In genomic region chr2:87488021-87488420, GRCh38 we compare ENCODE assay signal across 8 cellular contexts.
DNase-seq lines count a peak whose midpoint lies in the region; ATAC-seq, FAIRE-seq and TF ChIP-seq lines count a peak whose summit lies in the region.
"Not testable (repeated sequence)": the region's sequence is repeated elsewhere in the genome, so short reads cannot be mapped to it uniquely, and the experiment has no call there.

No MANE protein-coding gene starts in this region.

- H3K36me3 Mint-ChIP-seq in CD4-positive, CD25-positive, alpha-beta regulatory T cell; activated T-cell treated with anti-CD3 and anti-CD28 coated beads, Interleukin-2, amount 50 U/mL, for 4 hours (ENCODE audit: insufficient read depth); activated naive CD8-positive, alpha-beta T cell: not testable (repeated sequence)
- peaks cover 18% of the 10 kb centered on the region for H3K36me3 Mint-ChIP-seq in activated CD4-positive, alpha-beta T cell treated with anti-CD3 and anti-CD28 coated beads, Interleukin-2, amount 10 ng/mL, durations not matched to agents 24 days and 14 days (ENCODE audit: low read depth)
- peaks cover 24% of the 10 kb centered on the region for H3K36me3 Mint-ChIP-seq in activated T-helper 2 cell treated with anti-CD3 and anti-CD28 coated beads, Interferon-gamma antibody, Interleukin-2, Interleukin-4, amounts not matched to agents 10 μg/mL and 5 μg/mL and 100 μg/mL, durations not matched to agents 14 hours and 24 hours and 36 hours (ENCODE audit: low read depth)
- H3K36me3 Mint-ChIP-seq in stimulated activated naive CD8-positive, alpha-beta T cell treated with anti-CD3 and anti-CD28 coated beads, Interleukin-15, Interleukin-2, amounts not matched to agents 100 ng/mL and 50 ng/mL, for 24 hours (ENCODE audit: low read depth): peaks cover 19% of the 10 kb centered on the region

- peaks cover 0 to 41% (median 13%) of the 10 kb centered on the region in 4 donors for H3K4me1 Mint-ChIP-seq in CD4-positive, CD25-positive, alpha-beta regulatory T cell
- H3K4me1 Mint-ChIP-seq in activated CD4-positive, alpha-beta T cell treated with anti-CD3 and anti-CD28 coated beads, Interleukin-2, amount 10 ng/mL, durations not matched to agents 24 days and 14 days: peaks cover 16% of the 10 kb centered on the region
- peaks cover 37% of the 10 kb centered on the region for H3K4me1 Mint-ChIP-seq in activated T-cell treated with anti-CD3 and anti-CD28 coated beads, Interleukin-2, amount 50 U/mL, for 4 hours (ENCODE audit: low read depth)
- peaks cover 20% of the 10 kb centered on the region for H3K4me1 Mint-ChIP-seq in activated T-helper 2 cell treated with anti-CD3 and anti-CD28 coated beads, Interferon-gamma antibody, Interleukin-2, Interleukin-4, amounts not matched to agents 10 μg/mL and 5 μg/mL and 100 μg/mL, durations not matched to agents 14 hours and 24 hours and 36 hours (ENCODE audit: low read depth)
- peaks cover 23% of the 10 kb centered on the region for H3K4me1 Mint-ChIP-seq in activated naive CD8-positive, alpha-beta T cell (ENCODE audit: low read depth)
- peaks cover 53% of the 10 kb centered on the region for H3K4me1 Mint-ChIP-seq in stimulated activated naive CD8-positive, alpha-beta T cell treated with anti-CD3 and anti-CD28 coated beads, Interleukin-15, Interleukin-2, amounts not matched to agents 100 ng/mL and 50 ng/mL, for 24 hours (ENCODE audit: low read depth)

- POLR2A ChIA-PET in HepG2 (lab: Yijun Ruan, JAX): not testable (repeated sequence)

- not testable (repeated sequence) for H3K4me3 Mint-ChIP-seq in CD4-positive, CD25-positive, alpha-beta regulatory T cell; activated naive CD8-positive, alpha-beta T cell; stimulated activated naive CD8-positive, alpha-beta T cell treated with anti-CD3 and anti-CD28 coated beads, Interleukin-15, Interleukin-2, amounts not matched to agents 100 ng/mL and 50 ng/mL, for 24 hours
- peak overlapping the region; percentile 50 for H3K4me3 Mint-ChIP-seq in activated CD4-positive, alpha-beta T cell treated with anti-CD3 and anti-CD28 coated beads, Interleukin-2, amount 10 ng/mL, durations not matched to agents 24 days and 14 days
- peak overlapping the region; percentile 11 for H3K4me3 Mint-ChIP-seq in activated T-cell treated with anti-CD3 and anti-CD28 coated beads, Interleukin-2, amount 50 U/mL, for 4 hours
- H3K4me3 Mint-ChIP-seq in activated T-helper 2 cell treated with anti-CD3 and anti-CD28 coated beads, Interferon-gamma antibody, Interleukin-2, Interleukin-4, amounts not matched to agents 10 μg/mL and 5 μg/mL and 100 μg/mL, durations not matched to agents 14 hours and 24 hours and 36 hours (ENCODE audit: low read depth): peak overlapping the region; percentile 21

- not testable (repeated sequence) for H3K27me3 ChIP-seq in CD4-positive, CD25-positive, alpha-beta regulatory T cell (ENCODE audit: control insufficient read depth, insufficient read depth, low read length); KMS-11 (ENCODE audit: insufficient read depth, low read depth); HepG2 (ENCODE audit: control insufficient read depth in 1 of 2, insufficient read depth in 2 of 2, low read length in 2 of 2)

- H3K36me3 ChIP-seq in CD4-positive, CD25-positive, alpha-beta regulatory T cell (ENCODE audit: control insufficient read depth, insufficient read depth, low read length); KMS-11 (ENCODE audit: insufficient read depth); HepG2 (replicated peaks in 1 of 2; ENCODE audit: control insufficient read depth in 1 of 2, insufficient read depth in 2 of 2, low read length in 2 of 2): not testable (repeated sequence)

- H3K9me3 ChIP-seq in CD4-positive, CD25-positive, alpha-beta regulatory T cell (ENCODE audit: control insufficient read depth in 2 of 2, low read length in 2 of 2); HepG2 (ENCODE audit: low read length): not testable (repeated sequence)

- TF ChIP-seq RAD21 in HepG2 (CRISPR knock-in tag; IDR thresholded peaks at IDR 0.05): not testable (repeated sequence)

- in situ Hi-C loops in HepG2 (cut with HindIII; ENCODE audit: extremely low pct_ligation_motif_present, low pct_unique_long_range_greater_than_20kb): not testable (repeated sequence)

- not testable (repeated sequence) for TF ChIP-seq CTCF in KMS-11 (conservative IDR thresholded peaks at IDR 0.05; ENCODE audit: low read depth, low read length); HepG2 (CRISPR knock-in tag; IDR thresholded peaks at IDR 0.05)

- H3K9me3 Mint-ChIP-seq in CD4-positive, CD25-positive, alpha-beta regulatory T cell; activated CD4-positive, alpha-beta T cell treated with anti-CD3 and anti-CD28 coated beads, Interleukin-2, amount 10 ng/mL, durations not matched to agents 24 days and 14 days; activated T-cell treated with anti-CD3 and anti-CD28 coated beads, Interleukin-2, amount 50 U/mL, for 4 hours; activated T-helper 2 cell treated with anti-CD3 and anti-CD28 coated beads, Interferon-gamma antibody, Interleukin-2, Interleukin-4, amounts not matched to agents 10 μg/mL and 5 μg/mL and 100 μg/mL, durations not matched to agents 14 hours and 24 hours and 36 hours; activated naive CD8-positive, alpha-beta T cell (ENCODE audit: low read depth); stimulated activated naive CD8-positive, alpha-beta T cell treated with anti-CD3 and anti-CD28 coated beads, Interleukin-15, Interleukin-2, amounts not matched to agents 100 ng/mL and 50 ng/mL, for 24 hours: not testable (repeated sequence)

- H3K9ac ChIP-seq in KMS-11; HepG2 (ENCODE audit: insufficient read depth, low read depth, low read length): not testable (repeated sequence)

- intact Hi-C loops in activated CD4-positive, alpha-beta T cell treated with anti-CD3 and anti-CD28 coated beads, Interleukin-2, amount 10 ng/mL, durations not matched to agents 24 days and 14 days (cut with micrococcal nuclease); activated T-helper 2 cell treated with anti-CD3 and anti-CD28 coated beads, Interferon-gamma antibody, Interleukin-2, Interleukin-4, amounts not matched to agents 10 μg/mL and 5 μg/mL and 100 μg/mL, durations not matched to agents 14 hours and 24 hours and 36 hours (cut with micrococcal nuclease); HepG2 (cut with micrococcal nuclease; ENCODE audit: unreplicated experiment): not testable (repeated sequence)

- TF ChIP-seq POLR2A in HepG2 (IDR thresholded peaks at IDR 0.05; ENCODE audit: insufficient read depth in 1 of 2, low read depth in 2 of 2, low read length in 2 of 2): not testable (repeated sequence)

- 96% methylated on average over 1 of the region's 1 CpG for WGBS in HepG2 (ENCODE audit: low lambda C conversion rate)

- not testable (repeated sequence) for DNase-seq in CD4-positive, CD25-positive, alpha-beta regulatory T cell; activated CD4-positive, alpha-beta T cell treated with anti-CD3 and anti-CD28 coated beads, Interleukin-2, amount 10 ng/mL, durations not matched to agents 24 days and 14 days; activated T-cell treated with anti-CD3 and anti-CD28 coated beads, Interleukin-2, amount 50 U/mL, for 4 hours; activated T-helper 2 cell treated with anti-CD3 and anti-CD28 coated beads, Interferon-gamma antibody, Interleukin-2, Interleukin-4, amounts not matched to agents 10 μg/mL and 5 μg/mL and 100 μg/mL, durations not matched to agents 14 hours and 24 hours and 36 hours (ENCODE audit: low spot score); HepG2 (ENCODE audit: low spot score)

- BruUV-seq in HepG2 (replicated peaks; lab: Mats Ljungman, UMichigan): not testable (repeated sequence)

- peak overlapping the region; percentile 46; the same call in 1 of the 2 replicates for H3K4me2 ChIP-seq in KMS-11
- H3K4me2 ChIP-seq in HepG2 (ENCODE audit: low read depth, low read length): not testable (repeated sequence)

- not testable (repeated sequence) for H2AFZ ChIP-seq in KMS-11 (ENCODE audit: low read depth); HepG2 (ENCODE audit: low read length)

- peaks cover 22% of the 10 kb centered on the region for H3K4me1 ChIP-seq in CD4-positive, CD25-positive, alpha-beta regulatory T cell (ENCODE audit: control insufficient read depth, insufficient read depth, low read length, poor library complexity, severe bottlenecking)
- H3K4me1 ChIP-seq in KMS-11 (ENCODE audit: low read depth, poor library complexity, severe bottlenecking) (peaks cover 40% of the 10 kb centered on the region), HepG2 (ENCODE audit: insufficient read depth, low read length) (peaks cover 24% of the 10 kb centered on the region)

- ATAC-seq in CD4-positive, CD25-positive, alpha-beta regulatory T cell (ENCODE audit: low read depth in 2 of 2); activated T-cell treated with anti-CD3 and anti-CD28 coated beads, Interleukin-2, amount 50 U/mL, for 4 hours; HepG2: not testable (repeated sequence)

- H3K27ac ChIP-seq in CD4-positive, CD25-positive, alpha-beta regulatory T cell (ENCODE audit: insufficient read depth, low read length, poor library complexity, severe bottlenecking): peak overlapping the region; percentile 41
- H3K27ac ChIP-seq in KMS-11: peak overlapping the region; percentile 9; the same call in 1 of the 2 replicates
- not testable (repeated sequence) for H3K27ac ChIP-seq in HepG2 (ENCODE audit: extremely low read length, insufficient read depth, low read length)

- FAIRE-seq in HepG2 (lab: Jason Lieb, UNC): not testable (repeated sequence)

- not testable (repeated sequence) for H3K27me3 Mint-ChIP-seq in CD4-positive, CD25-positive, alpha-beta regulatory T cell; activated CD4-positive, alpha-beta T cell treated with anti-CD3 and anti-CD28 coated beads, Interleukin-2, amount 10 ng/mL, durations not matched to agents 24 days and 14 days; activated T-cell treated with anti-CD3 and anti-CD28 coated beads, Interleukin-2, amount 50 U/mL, for 4 hours (ENCODE audit: low read depth); activated T-helper 2 cell treated with anti-CD3 and anti-CD28 coated beads, Interferon-gamma antibody, Interleukin-2, Interleukin-4, amounts not matched to agents 10 μg/mL and 5 μg/mL and 100 μg/mL, durations not matched to agents 14 hours and 24 hours and 36 hours (ENCODE audit: low read depth); activated naive CD8-positive, alpha-beta T cell; stimulated activated naive CD8-positive, alpha-beta T cell treated with anti-CD3 and anti-CD28 coated beads, Interleukin-15, Interleukin-2, amounts not matched to agents 100 ng/mL and 50 ng/mL, for 24 hours

- not testable (repeated sequence) for H4K20me1 ChIP-seq in KMS-11 (ENCODE audit: insufficient read depth); HepG2 (ENCODE audit: insufficient read depth, low read length)

- peak overlapping the region; percentile 31 to 74 (median 56) for H3K27ac Mint-ChIP-seq in CD4-positive, CD25-positive, alpha-beta regulatory T cell
- peak overlapping the region; percentile 73 for H3K27ac Mint-ChIP-seq in activated CD4-positive, alpha-beta T cell treated with anti-CD3 and anti-CD28 coated beads, Interleukin-2, amount 10 ng/mL, durations not matched to agents 24 days and 14 days
- peak overlapping the region; percentile 42 for H3K27ac Mint-ChIP-seq in activated T-helper 2 cell treated with anti-CD3 and anti-CD28 coated beads, Interferon-gamma antibody, Interleukin-2, Interleukin-4, amounts not matched to agents 10 μg/mL and 5 μg/mL and 100 μg/mL, durations not matched to agents 14 hours and 24 hours and 36 hours
- peak overlapping the region; percentile 22 for H3K27ac Mint-ChIP-seq in activated naive CD8-positive, alpha-beta T cell
- peak overlapping the region; percentile 67 for H3K27ac Mint-ChIP-seq in stimulated activated naive CD8-positive, alpha-beta T cell treated with anti-CD3 and anti-CD28 coated beads, Interleukin-15, Interleukin-2, amounts not matched to agents 100 ng/mL and 50 ng/mL, for 24 hours

- H3K79me2 ChIP-seq in KMS-11 (ENCODE audit: insufficient read depth, low read depth): peaks cover 62% of the 10 kb centered on the region
- not testable (repeated sequence) for H3K79me2 ChIP-seq in HepG2 (ENCODE audit: insufficient read depth, low read length)

- CTCF ChIA-PET in HepG2 (lab: Yijun Ruan, JAX; ENCODE audit: low intra/inter-chr PET ratio, low total read pairs): not testable (repeated sequence)

- not testable (repeated sequence) for TF ChIP-seq EP300 in HepG2 (IDR thresholded peaks at IDR 0.05; ENCODE audit: low read depth in 2 of 2, low read length in 2 of 2); HepG2 (CRISPR knock-in tag; IDR thresholded peaks at IDR 0.05; ENCODE audit: borderline replicate concordance)

- not testable (repeated sequence) for H3K4me3 ChIP-seq in CD4-positive, CD25-positive, alpha-beta regulatory T cell (ENCODE audit: low read depth, low read length); KMS-11 (IDR thresholded peaks at IDR 0.05; ENCODE audit: insufficient read depth, low read depth, low read length); HepG2 (replicated peaks in 1 of 3; ENCODE audit: insufficient read depth in 1 of 3, low read depth in 2 of 3, low read length in 3 of 3)

Comparison
In these comparisons a context has a peak if more than half of its experiments do, and no peak if none do; other contexts are left out.
1. H3K27ac Mint-ChIP-seq: peak in every context shown above with its lines; median percentile 73 in activated CD4-positive, alpha-beta T cell treated with anti-CD3 and anti-CD28 coated beads, Interleukin-2, amount 10 ng/mL, durations not matched to agents 24 days and 14 days; 67 in stimulated activated naive CD8-positive, alpha-beta T cell treated with anti-CD3 and anti-CD28 coated beads, Interleukin-15, Interleukin-2, amounts not matched to agents 100 ng/mL and 50 ng/mL, for 24 hours; 56 in CD4-positive, CD25-positive, alpha-beta regulatory T cell; 42 in activated T-helper 2 cell treated with anti-CD3 and anti-CD28 coated beads, Interferon-gamma antibody, Interleukin-2, Interleukin-4, amounts not matched to agents 10 μg/mL and 5 μg/mL and 100 μg/mL, durations not matched to agents 14 hours and 24 hours and 36 hours; 22 in activated naive CD8-positive, alpha-beta T cell.